In genomic region chr15:95291878-95292472, GRCh38 we compare ENCODE assay signal across 9 cellular contexts.
DNase-seq lines count a peak whose midpoint lies in the region; ATAC-seq and TF ChIP-seq lines count a peak whose summit lies in the region.
"Had no signal": no experiment of that assay in that cellular context is flagged by ENCODE, and none has a peak within 500 bp of the region (broad histone marks: within the 10 kb centered on the region; RNA-seq: fewer than 3 reads in every experiment).

No MANE protein-coding gene starts in this region.

- TF ChIP-seq CTCF in heart right ventricle (IDR thresholded peaks at IDR 0.05), result peak; percentile 37 to 72 (median 63)
- TF ChIP-seq CTCF in thyroid gland (IDR thresholded peaks at IDR 0.05), result peak in 5 of 6 experiments; percentile 13 to 47 (median 42)

- peak; percentile 67 for ATAC-seq in HG02973 (IDR thresholded peaks at IDR 0.05; ENCODE audit: unreplicated experiment)
- ATAC-seq in heart right ventricle, result no peak

- H3K4me3 ChIP-seq in heart right ventricle (no peak overlapping the region), thyroid gland (replicated peaks in 1 of 3) (no peak overlapping the region)
- H3K4me3 ChIP-seq: BLaER1 treated with 17β-estradiol and CSF1 and Interleukin-3, amounts not matched to agents 10 nM and 100 nM had no signal

- H3K36me3 ChIP-seq in heart right ventricle, result no peaks in the 10 kb centered on the region
- H3K36me3 ChIP-seq in thyroid gland, result no peaks in the 10 kb centered on the region
- H3K36me3 ChIP-seq: BLaER1 treated with 17β-estradiol and CSF1 and Interleukin-3, amounts not matched to agents 10 nM and 100 nM had no signal

- WGBS in heart right ventricle, 2 donors, result 70 to 74% methylated on average over 3 of the region's 3 CpGs
- 41 to 48% methylated on average over 3 of the region's 3 CpGs for WGBS in thyroid gland, 2 donors

- DNase-seq in NCI-H146 (lab: John Stamatoyannopoulos, UW) (peak; percentile 36), NCI-H146 treated with DMSO at 0.1 percent for 48 hours (lab: John Stamatoyannopoulos, UW; ENCODE audit: unreplicated experiment) (no peak), SK-MEL-5 (ENCODE audit: low read depth, low spot score) (peak; percentile 74), heart right ventricle (no peak), thyroid gland (no peak), cortex of kidney (lab: John Stamatoyannopoulos, UW) (no peak)
- no peak for DNase-seq in stimulated activated CD4-positive, alpha-beta T cell treated with anti-CD3 and anti-CD28 coated beads, Interleukin-15, amount 100 ng/mL, for 24 hours

- H3K9me3 ChIP-seq in heart right ventricle, result no peaks in the 10 kb centered on the region
- H3K9me3 ChIP-seq in thyroid gland, result no peaks in the 10 kb centered on the region
- H3K9me3 ChIP-seq: BLaER1 treated with 17β-estradiol and CSF1 and Interleukin-3, amounts not matched to agents 10 nM and 100 nM had no signal

- TF ChIP-seq POLR2A in thyroid gland (IDR thresholded peaks at IDR 0.05), result no peak

- no peak overlapping the region for H3K27ac ChIP-seq in heart right ventricle
- H3K27ac ChIP-seq in thyroid gland, result no peak overlapping the region
- H3K27ac ChIP-seq: BLaER1 treated with 17β-estradiol and CSF1 and Interleukin-3, amounts not matched to agents 10 nM and 100 nM had no signal

- in situ Hi-C loops in SK-MEL-5 (cut with HindIII; ENCODE audit: low pct_unique_long_range_greater_than_20kb, low sequenced_read_pairs), result no loop called here

- H3K27me3 ChIP-seq in heart right ventricle (peaks cover 0 to 5% (median 2%) of the 10 kb centered on the region in 7 donors), thyroid gland (no peaks in the 10 kb centered on the region)

- H3K4me1 ChIP-seq in heart right ventricle (peaks cover 0 to 32% (median 6%) of the 10 kb centered on the region in 9 donors), thyroid gland (peaks cover 0 to 3% of the 10 kb centered on the region in 2 donors)

- intact Hi-C loops in heart right ventricle (cut with DNase I) (loop anchor here in 1 of 10 donors (5.0 kb wide), 2 partner anchors 265 to 620 kb away; no protein-coding TSS in a partner anchor), thyroid gland (cut with DNase I) (no loop called here)

Comparison
In these comparisons a context has a peak if more than half of its experiments do, and no peak if none do; other contexts are left out.
1. DNase-seq: peak in NCI-H146 (single experiment) and SK-MEL-5 (single experiment); none in NCI-H146 treated with DMSO at 0.1 percent for 48 hours (single experiment), heart right ventricle (0 of 2), thyroid gland (0 of 2), stimulated activated CD4-positive, alpha-beta T cell treated with anti-CD3 and anti-CD28 coated beads, Interleukin-15, amount 100 ng/mL, for 24 hours (single experiment) and cortex of kidney (single experiment).